8 cellular contexts compared by ENCODE assay signal in genomic region chr20:41137412-41138216, GRCh38. TPM values are rescaled to one million over a fixed set of nuclear protein-coding genes. Genes with fewer than 3 reads are reported as not detected.
DNase-seq lines count a peak whose midpoint lies in the region; ATAC-seq and TF ChIP-seq lines count a peak whose summit lies in the region.

PLCG1 (plus strand) TSS chr20:41137543; CDS start chr20:41137642, 99 bp downstream.

- peak within 1 kb of the TSS; percentile 72 for H3K4me3 ChIP-seq in brain microvascular endothelial cell (ENCODE audit: low read depth, low read length)
- H3K4me3 ChIP-seq in iPS-20b (ENCODE audit: low read length): peak within 1 kb of the TSS; percentile 79
- peak within 1 kb of the TSS; percentile 75 to 87 (median 77) for H3K4me3 ChIP-seq in skeletal muscle tissue (ENCODE audit: low read length in 3 of 3)

- TF ChIP-seq POLR2A in GM18505 (IDR thresholded peaks at IDR 0.05; ENCODE audit: borderline replicate concordance, extremely low read depth, insufficient read depth, insufficient read length): no peak

- peak within 1 kb of the TSS; percentile 89 for H3K9ac ChIP-seq in iPS-20b (ENCODE audit: low read depth, low read length)
- peak within 1 kb of the TSS; percentile 79 to 94 (median 81) for H3K9ac ChIP-seq in skeletal muscle tissue (ENCODE audit: low read depth in 1 of 3, low read length in 3 of 3)

- H3K9me3 ChIP-seq in iPS-20b (ENCODE audit: insufficient read depth, low read depth, low read length): no peaks in the 10 kb centered on the region
- H3K9me3 ChIP-seq in skeletal muscle tissue (ENCODE audit: control insufficient read depth in 3 of 3, low read length in 3 of 3): no peaks in the 10 kb centered on the region

- no peak for TF ChIP-seq CTCF in brain microvascular endothelial cell (IDR thresholded peaks at IDR 0.05; ENCODE audit: low read depth, low read length, missing control alignments)

- H3K36me3 ChIP-seq in brain microvascular endothelial cell (replicated peaks): no peaks in the 10 kb centered on the region
- H3K36me3 ChIP-seq in iPS-20b (ENCODE audit: insufficient read depth, low read depth, low read length): peaks cover 16% of the 10 kb centered on the region; the same call in 1 of the 2 replicates
- no peaks in the 10 kb centered on the region for H3K36me3 ChIP-seq in skeletal muscle tissue (ENCODE audit: control insufficient read depth in 3 of 3, insufficient read depth in 3 of 3, low read length in 3 of 3)

- ATAC-seq in GM18505 (IDR thresholded peaks at IDR 0.05; ENCODE audit: unreplicated experiment) (peak; percentile 56), HG02885 (IDR thresholded peaks at IDR 0.05; ENCODE audit: poor library complexity, unreplicated experiment) (peak; percentile 62)

- H3K27me3 ChIP-seq in brain microvascular endothelial cell (replicated peaks) (no peaks in the 10 kb centered on the region), iPS-20b (ENCODE audit: insufficient read depth, low read length) (peaks cover 10% of the 10 kb centered on the region; the same call in 1 of the 2 replicates), skeletal muscle tissue (ENCODE audit: control insufficient read depth in 3 of 3, insufficient read depth in 3 of 3, low read length in 3 of 3) (no peaks in the 10 kb centered on the region)

- peak; percentile 37 for DNase-seq in NCI-H2029 (lab: John Stamatoyannopoulos, UW)
- peak; percentile 77 for DNase-seq in UCSD-AML1 (lab: John Stamatoyannopoulos, UW; ENCODE audit: unreplicated experiment)
- DNase-seq in brain microvascular endothelial cell: peak; percentile 42
- no peak for DNase-seq in cortex of kidney (lab: John Stamatoyannopoulos, UW)

- H3K4me1 ChIP-seq in iPS-20b (ENCODE audit: insufficient read depth, low read length): peaks cover 30% of the 10 kb centered on the region
- H3K4me1 ChIP-seq in skeletal muscle tissue (ENCODE audit: control insufficient read depth in 3 of 3, insufficient read depth in 3 of 3, low read length in 3 of 3): peaks cover 36 to 56% (median 48%) of the 10 kb centered on the region in 3 donors

- H3K27ac ChIP-seq in brain microvascular endothelial cell: peak within 1 kb of the TSS; percentile 84
- H3K27ac ChIP-seq in iPS-20b (ENCODE audit: low read length): peak within 1 kb of the TSS; percentile 62
- H3K27ac ChIP-seq in skeletal muscle tissue (ENCODE audit: low read depth, low read length): peak within 1 kb of the TSS; percentile 87

- in situ Hi-C loops in brain microvascular endothelial cell (cut with HindIII; ENCODE audit: low pct_ligation_motif_present, low sequenced_read_pairs): no loop called here

RNA-seq across cellular contexts. Expression of gene PLCG1, which starts in this region (rescaled TPM):
- total RNA-seq in skeletal muscle tissue: 66.3 TPM
